ENCODE assay signal across 11 cellular contexts in the genomic region with DNA sequence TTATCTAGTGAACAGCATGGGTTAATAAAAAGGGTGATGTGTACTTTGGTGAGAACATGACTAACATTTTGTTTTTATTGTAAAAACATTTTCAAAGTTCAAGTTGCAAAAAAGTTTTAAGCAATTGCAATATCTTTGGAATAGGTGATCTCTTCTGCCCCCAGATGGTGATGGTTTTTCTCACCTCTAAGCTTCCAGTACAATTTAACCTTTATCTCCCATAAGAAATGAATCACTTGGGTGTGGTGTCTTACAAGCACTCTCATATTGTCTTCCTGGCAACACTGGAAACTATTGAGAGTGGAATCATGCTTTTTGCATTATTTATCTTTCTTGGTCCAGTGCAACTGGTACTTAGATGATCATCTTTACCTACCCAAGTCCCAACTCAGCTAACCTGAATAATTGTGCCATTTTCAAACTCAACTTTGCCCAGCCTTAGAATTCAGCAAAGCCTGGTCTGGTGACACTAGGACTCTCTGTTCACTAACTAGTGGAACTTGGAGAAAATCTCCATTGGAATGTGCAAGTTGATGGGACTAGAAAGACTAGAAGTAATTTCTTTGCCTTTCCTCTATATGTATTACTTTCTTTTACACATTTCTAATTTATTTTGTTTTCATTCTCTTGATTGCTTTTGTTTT.
DNase-seq lines count a peak whose midpoint lies in the region; ATAC-seq and TF ChIP-seq lines count a peak whose summit lies in the region.
"Had no signal": no experiment of that assay in that cellular context is flagged by ENCODE, and none has a peak within 500 bp of the region (broad histone marks: within the 10 kb centered on the region; RNA-seq: fewer than 3 reads in every experiment).

No MANE protein-coding gene starts in this region.

- no peak overlapping the region for H3K4me3 ChIP-seq in Loucy (ENCODE audit: low read length, poor library complexity, severe bottlenecking)
- no peak overlapping the region for H3K4me3 ChIP-seq in brain microvascular endothelial cell (ENCODE audit: low read depth, low read length)
- no peak overlapping the region for H3K4me3 ChIP-seq in mesendoderm (ENCODE audit: low read length)

- no peaks in the 10 kb centered on the region for H3F3A ChIP-seq in Loucy (ENCODE audit: low read depth)

- H3K9me2 ChIP-seq in Loucy (replicated peaks; ENCODE audit: low read depth, low read length), result no peaks in the 10 kb centered on the region

- H3K9me3 ChIP-seq in Loucy (ENCODE audit: insufficient read depth, low read depth, low read length), result no peaks in the 10 kb centered on the region

- no peaks in the 10 kb centered on the region for H3K27me3 ChIP-seq in Loucy (ENCODE audit: insufficient read depth, low read length, poor library complexity, severe bottlenecking)
- H3K27me3 ChIP-seq in brain microvascular endothelial cell (replicated peaks), result no peaks in the 10 kb centered on the region
- H3K27me3 ChIP-seq in mesendoderm (ENCODE audit: insufficient read depth, low read length, poor library complexity), result no peaks in the 10 kb centered on the region

- H3K4me1 ChIP-seq in Loucy (ENCODE audit: insufficient read depth, low read length, poor library complexity, severe bottlenecking), result no peaks in the 10 kb centered on the region
- H3K4me1 ChIP-seq in mesendoderm (ENCODE audit: control insufficient read depth, low read depth, low read length), result no peaks in the 10 kb centered on the region

- no peak for ATAC-seq in HG02588 (IDR thresholded peaks at IDR 0.05; ENCODE audit: unreplicated experiment)
- ATAC-seq in activated naive CD4-positive, alpha-beta T cell treated with anti-CD3 and anti-CD28 coated beads, Interleukin-2, amount 50 U/mL, for 72 hours, result no peak

- H2BK5ac ChIP-seq in mesendoderm (ENCODE audit: low read length), result no peak overlapping the region

- no peak overlapping the region for H3K23ac ChIP-seq in mesendoderm (ENCODE audit: low read length)

- H4K8ac ChIP-seq in mesendoderm (ENCODE audit: low read depth, low read length), result no peak overlapping the region

- H3K9ac ChIP-seq in Loucy (ENCODE audit: low read depth, low read length, poor library complexity, severe bottlenecking) (no peak overlapping the region), mesendoderm (ENCODE audit: low read length) (no peak overlapping the region)
- H3K9ac ChIP-seq: KMS-11 had no signal

- H3K36me3 ChIP-seq in Loucy (ENCODE audit: insufficient read depth, low read length), result no peaks in the 10 kb centered on the region
- no peaks in the 10 kb centered on the region for H3K36me3 ChIP-seq in brain microvascular endothelial cell (replicated peaks)
- no peaks in the 10 kb centered on the region for H3K36me3 ChIP-seq in mesendoderm (ENCODE audit: control insufficient read depth, insufficient read depth, low read length)

- no peaks in the 10 kb centered on the region for H3K79me2 ChIP-seq in Loucy (ENCODE audit: insufficient read depth, low read length)
- no peaks in the 10 kb centered on the region for H3K79me2 ChIP-seq in mesendoderm (ENCODE audit: control insufficient read depth, insufficient read depth, low read length)

- DNase-seq in GM03348 (ENCODE audit: low spot score), result peak; percentile 59
- peak; percentile 57 for DNase-seq in brain microvascular endothelial cell
- peak; percentile 8 for DNase-seq in mesendoderm
- DNase-seq in midbrain (lab: John Stamatoyannopoulos, UW), result no peak
- no peak for DNase-seq in NCI-H2029 (lab: John Stamatoyannopoulos, UW)
- DNase-seq in activated naive CD4-positive, alpha-beta T cell treated with anti-CD3 and anti-CD28 coated beads, Interleukin-2, amount 50 U/mL, for 72 hours (ENCODE audit: low spot score in 2 of 2), result no peak
- DNase-seq: activated CD4-positive, alpha-beta T cell treated with anti-CD3 and anti-CD28 coated beads, Interleukin-2, amount 50 U/mL, for 48 hours; stimulated activated CD4-positive, alpha-beta T cell treated with anti-CD3 and anti-CD28 coated beads, Interleukin-12 subunit alpha, Interleukin-12 subunit beta, amount 100 ng/mL, for 4 hours had no signal

- H2AK5ac ChIP-seq in mesendoderm (ENCODE audit: low read length), result no peak overlapping the region

- H3K4me2 ChIP-seq in Loucy (ENCODE audit: low read depth, low read length, poor library complexity, severe bottlenecking), result no peak overlapping the region
- no peak overlapping the region for H3K4me2 ChIP-seq in mesendoderm (ENCODE audit: low read length)
- H3K4me2 ChIP-seq: KMS-11 had no signal

- H3K36me3 Mint-ChIP-seq in activated naive CD4-positive, alpha-beta T cell treated with anti-CD3 and anti-CD28 coated beads, Interleukin-2, amount 50 U/mL, for 72 hours, result no peaks in the 10 kb centered on the region

- no peak overlapping the region for H3K27ac Mint-ChIP-seq in activated naive CD4-positive, alpha-beta T cell treated with anti-CD3 and anti-CD28 coated beads, Interleukin-2, amount 50 U/mL, for 72 hours

- TF ChIP-seq CTCF in Loucy (conservative IDR thresholded peaks at IDR 0.05; ENCODE audit: low read length) (peak; percentile 60), brain microvascular endothelial cell (IDR thresholded peaks at IDR 0.05; ENCODE audit: low read depth, low read length, missing control alignments) (no peak)

- peaks cover 0 to 4% of the 10 kb centered on the region in 2 donors for H3K9me3 Mint-ChIP-seq in activated naive CD4-positive, alpha-beta T cell treated with anti-CD3 and anti-CD28 coated beads, Interleukin-2, amount 50 U/mL, for 72 hours

- in situ Hi-C loops in brain microvascular endothelial cell (cut with HindIII; ENCODE audit: low pct_ligation_motif_present, low sequenced_read_pairs), result no loop called here

- H3K56ac ChIP-seq in mesendoderm (ENCODE audit: low read length), result no peak overlapping the region

- H2BK15ac ChIP-seq in mesendoderm (replicated peaks; ENCODE audit: low read depth), result no peak overlapping the region

- H4K5ac ChIP-seq in mesendoderm (ENCODE audit: low read length), result no peak overlapping the region

- no peak overlapping the region for H3K4ac ChIP-seq in mesendoderm (ENCODE audit: low read depth, low read length)

- no peak overlapping the region for H3K18ac ChIP-seq in mesendoderm (ENCODE audit: low read length)

- no peaks in the 10 kb centered on the region for H4K20me1 ChIP-seq in Loucy (ENCODE audit: insufficient read depth, low read length, poor library complexity, severe bottlenecking)

- no peak overlapping the region for H2BK120ac ChIP-seq in mesendoderm (ENCODE audit: low read depth, low read length)

- no peak overlapping the region for H2AFZ ChIP-seq in Loucy (ENCODE audit: low read length)

- H3K79me1 ChIP-seq in mesendoderm (ENCODE audit: low read length), result no peaks in the 10 kb centered on the region

- H3K27ac ChIP-seq in brain microvascular endothelial cell (no peak overlapping the region), mesendoderm (ENCODE audit: low read depth, low read length) (no peak overlapping the region)
- H3K27ac ChIP-seq: KMS-11 had no signal

Comparison
In these comparisons a context has a peak if more than half of its experiments do, and no peak if none do; other contexts are left out.
1. DNase-seq: peak in GM03348 (single experiment), brain microvascular endothelial cell (single experiment) and mesendoderm (single experiment); none in midbrain (single experiment), NCI-H2029 (single experiment) and activated naive CD4-positive, alpha-beta T cell treated with anti-CD3 and anti-CD28 coated beads, Interleukin-2, amount 50 U/mL, for 72 hours (0 of 2).